In the genomic region with DNA sequence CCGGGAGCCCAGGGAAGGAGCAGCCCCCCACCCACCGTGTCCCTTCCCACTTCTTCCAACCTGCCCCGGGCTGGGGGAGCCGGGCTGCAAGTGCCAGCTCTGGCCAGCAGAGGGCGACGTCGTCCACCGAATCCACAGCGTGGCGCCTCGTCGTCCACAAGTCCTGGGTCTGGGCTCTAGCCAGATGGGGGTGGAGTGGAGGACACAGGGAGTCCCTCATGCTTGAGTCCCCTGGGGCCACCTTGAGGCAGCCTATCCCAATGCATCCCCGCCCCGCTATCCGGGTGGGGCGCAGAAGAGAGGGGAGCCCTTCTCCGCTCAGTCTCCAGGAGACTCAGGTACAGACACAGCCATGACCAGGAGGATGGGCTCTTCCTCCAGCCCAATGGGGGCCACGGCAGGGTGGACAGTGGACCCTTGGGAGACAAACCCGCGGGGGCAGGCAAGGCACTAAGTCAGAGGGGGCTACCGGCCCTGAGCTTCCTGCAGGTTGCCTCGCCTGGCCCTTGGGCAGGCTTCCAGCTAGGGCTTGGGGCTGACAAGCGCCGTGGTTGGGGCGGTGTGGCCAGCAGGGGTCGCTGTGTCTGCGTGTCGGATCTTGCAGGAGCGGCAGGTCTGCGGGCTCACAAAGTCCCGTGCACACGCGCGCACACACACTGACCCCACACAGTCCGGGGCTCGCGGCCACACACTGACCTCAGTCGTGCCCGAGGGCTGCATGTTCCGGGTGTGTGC, we compare ENCODE assay signal across 1 cellular context.
A peak's percentile ranks its signal among the peaks of the same experiment; 100 is the strongest.
TF ChIP-seq lines count a peak whose summit lies in the region.

No MANE protein-coding gene starts in this region.

TF ChIP-seq in K562, 482 proteins besides CTCF, POLR2A, EP300 and RAD21 (continued from another document):
- TF ChIP-seq MCM2 (IDR thresholded peaks at IDR 0.05; ENCODE audit: low read depth) (no peak), ETV5 (CRISPR knock-in tag; IDR thresholded peaks at IDR 0.05; ENCODE audit: low read depth) (0 out of 2 replicates have a peak, but pooled peaks have one; percentile 42), HMGN3 (IDR thresholded peaks at IDR 0.05; ENCODE audit: borderline replicate concordance, extremely low read depth, insufficient read length, low read depth, low read length) (peak; percentile 56), SP1 (CRISPR knock-in tag; IDR thresholded peaks at IDR 0.05) (peak; percentile 67; the same call in 1 of the 2 replicates), ZC3H11A (IDR thresholded peaks at IDR 0.05; ENCODE audit: low read depth, low read length) (0 out of 2 replicates have a peak, but pooled peaks have one; percentile 29), NFIC (IDR thresholded peaks at IDR 0.05) (peak; percentile 94), ATF7 (IDR thresholded peaks at IDR 0.05) (peak; percentile 65), SMARCC2 (IDR thresholded peaks at IDR 0.05; ENCODE audit: low read depth) (0 out of 2 replicates have a peak, but pooled peaks have one; percentile 39), HNRNPL (IDR thresholded peaks at IDR 0.05; ENCODE audit: low read depth, low read length) (no peak), ZNF324 (CRISPR knock-in tag; IDR thresholded peaks at IDR 0.05) (0 out of 2 replicates have a peak, but pooled peaks have one; percentile 9), SIN3B (IDR thresholded peaks at IDR 0.05; ENCODE audit: low read depth) (0 out of 2 replicates have a peak, but pooled peaks have one; percentile 32), OTX1 (CRISPR knock-in tag; IDR thresholded peaks at IDR 0.05) (0 out of 2 replicates have a peak, but pooled peaks have one; percentile 12), E2F3 (CRISPR knock-in tag; IDR thresholded peaks at IDR 0.05) (peak; percentile 62; the same call in 1 of the 2 replicates), MCM7 (IDR thresholded peaks at IDR 0.05) (no peak), MAZ (CRISPR knock-in tag; conservative IDR thresholded peaks at IDR 0.05 in 1 of 2, IDR thresholded peaks at IDR 0.05 in 1 of 2) (peak; percentile 85 to 95), HIVEP1 (CRISPR knock-in tag; IDR thresholded peaks at IDR 0.05) (0 out of 2 replicates have a peak, but pooled peaks have one; percentile 47), BHLHE40 (IDR thresholded peaks at IDR 0.05; ENCODE audit: low read length) (peak; percentile 93)
- TF ChIP-seq, protein P1, sequence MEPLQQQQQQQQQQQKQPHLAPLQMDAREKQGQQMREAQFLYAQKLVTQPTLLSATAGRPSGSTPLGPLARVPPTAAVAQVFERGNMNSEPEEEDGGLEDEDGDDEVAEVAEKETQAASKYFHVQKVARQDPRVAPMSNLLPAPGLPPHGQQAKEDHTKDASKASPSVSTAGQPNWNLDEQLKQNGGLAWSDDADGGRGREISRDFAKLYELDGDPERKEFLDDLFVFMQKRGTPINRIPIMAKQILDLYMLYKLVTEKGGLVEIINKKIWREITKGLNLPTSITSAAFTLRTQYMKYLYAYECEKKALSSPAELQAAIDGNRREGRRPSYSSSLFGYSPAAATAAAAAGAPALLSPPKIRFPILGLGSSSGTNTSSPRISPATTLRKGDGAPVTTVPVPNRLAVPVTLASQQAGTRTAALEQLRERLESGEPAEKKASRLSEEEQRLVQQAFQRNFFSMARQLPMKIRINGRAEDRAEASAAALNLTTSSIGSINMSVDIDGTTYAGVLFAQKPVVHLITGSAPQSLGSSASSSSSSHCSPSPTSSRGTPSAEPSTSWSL (CRISPR knock-in tag; IDR thresholded peaks at IDR 0.05; ENCODE audit: borderline replicate concordance): peak; percentile 23; the same call in 1 of the 2 replicates
- TF ChIP-seq, protein P2, sequence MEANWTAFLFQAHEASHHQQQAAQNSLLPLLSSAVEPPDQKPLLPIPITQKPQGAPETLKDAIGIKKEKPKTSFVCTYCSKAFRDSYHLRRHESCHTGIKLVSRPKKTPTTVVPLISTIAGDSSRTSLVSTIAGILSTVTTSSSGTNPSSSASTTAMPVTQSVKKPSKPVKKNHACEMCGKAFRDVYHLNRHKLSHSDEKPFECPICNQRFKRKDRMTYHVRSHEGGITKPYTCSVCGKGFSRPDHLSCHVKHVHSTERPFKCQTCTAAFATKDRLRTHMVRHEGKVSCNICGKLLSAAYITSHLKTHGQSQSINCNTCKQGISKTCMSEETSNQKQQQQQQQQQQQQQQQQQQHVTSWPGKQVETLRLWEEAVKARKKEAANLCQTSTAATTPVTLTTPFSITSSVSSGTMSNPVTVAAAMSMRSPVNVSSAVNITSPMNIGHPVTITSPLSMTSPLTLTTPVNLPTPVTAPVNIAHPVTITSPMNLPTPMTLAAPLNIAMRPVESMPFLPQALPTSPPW (CRISPR knock-in tag; IDR thresholded peaks at IDR 0.05): peak; percentile 48; the same call in 1 of the 2 replicates
- TF ChIP-seq, protein P3, sequence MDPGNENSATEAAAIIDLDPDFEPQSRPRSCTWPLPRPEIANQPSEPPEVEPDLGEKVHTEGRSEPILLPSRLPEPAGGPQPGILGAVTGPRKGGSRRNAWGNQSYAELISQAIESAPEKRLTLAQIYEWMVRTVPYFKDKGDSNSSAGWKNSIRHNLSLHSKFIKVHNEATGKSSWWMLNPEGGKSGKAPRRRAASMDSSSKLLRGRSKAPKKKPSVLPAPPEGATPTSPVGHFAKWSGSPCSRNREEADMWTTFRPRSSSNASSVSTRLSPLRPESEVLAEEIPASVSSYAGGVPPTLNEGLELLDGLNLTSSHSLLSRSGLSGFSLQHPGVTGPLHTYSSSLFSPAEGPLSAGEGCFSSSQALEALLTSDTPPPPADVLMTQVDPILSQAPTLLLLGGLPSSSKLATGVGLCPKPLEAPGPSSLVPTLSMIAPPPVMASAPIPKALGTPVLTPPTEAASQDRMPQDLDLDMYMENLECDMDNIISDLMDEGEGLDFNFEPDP (CRISPR knock-in tag; IDR thresholded peaks at IDR 0.05): peak; percentile 70; the same call in 1 of the 2 replicates
- TF ChIP-seq, protein P4, sequence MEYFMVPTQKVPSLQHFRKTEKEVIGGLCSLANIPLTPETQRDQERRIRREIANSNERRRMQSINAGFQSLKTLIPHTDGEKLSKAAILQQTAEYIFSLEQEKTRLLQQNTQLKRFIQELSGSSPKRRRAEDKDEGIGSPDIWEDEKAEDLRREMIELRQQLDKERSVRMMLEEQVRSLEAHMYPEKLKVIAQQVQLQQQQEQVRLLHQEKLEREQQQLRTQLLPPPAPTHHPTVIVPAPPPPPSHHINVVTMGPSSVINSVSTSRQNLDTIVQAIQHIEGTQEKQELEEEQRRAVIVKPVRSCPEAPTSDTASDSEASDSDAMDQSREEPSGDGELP (CRISPR knock-in tag; IDR thresholded peaks at IDR 0.05; ENCODE audit: borderline replicate concordance): peak; percentile 69; the same call in 1 of the 2 replicates
- TF ChIP-seq, protein P5, sequence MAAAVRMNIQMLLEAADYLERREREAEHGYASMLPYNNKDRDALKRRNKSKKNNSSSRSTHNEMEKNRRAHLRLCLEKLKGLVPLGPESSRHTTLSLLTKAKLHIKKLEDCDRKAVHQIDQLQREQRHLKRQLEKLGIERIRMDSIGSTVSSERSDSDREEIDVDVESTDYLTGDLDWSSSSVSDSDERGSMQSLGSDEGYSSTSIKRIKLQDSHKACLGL (CRISPR knock-in tag; IDR thresholded peaks at IDR 0.05; ENCODE audit: borderline replicate concordance, poor library complexity, severe bottlenecking): no peak
- TF ChIP-seq, protein P6, sequence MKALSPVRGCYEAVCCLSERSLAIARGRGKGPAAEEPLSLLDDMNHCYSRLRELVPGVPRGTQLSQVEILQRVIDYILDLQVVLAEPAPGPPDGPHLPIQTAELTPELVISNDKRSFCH (CRISPR knock-in tag; IDR thresholded peaks at IDR 0.05): no peak
- TF ChIP-seq, protein P6 (tag; IDR thresholded peaks at IDR 0.05): peak; percentile 14; the same call in 1 of the 2 replicates
- TF ChIP-seq, protein P7, sequence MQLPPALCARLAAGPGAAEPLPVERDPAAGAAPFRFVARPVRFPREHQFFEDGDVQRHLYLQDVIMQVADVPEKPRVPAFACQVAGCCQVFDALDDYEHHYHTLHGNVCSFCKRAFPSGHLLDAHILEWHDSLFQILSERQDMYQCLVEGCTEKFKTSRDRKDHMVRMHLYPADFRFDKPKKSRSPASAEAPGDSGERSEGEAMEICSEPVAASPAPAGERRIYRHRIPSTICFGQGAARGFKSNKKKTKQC (CRISPR knock-in tag; IDR thresholded peaks at IDR 0.05): peak; percentile 27
TF ChIP-seq in K562: peak in this region for 86.
